Comparison of ENCODE assay signal across 1 cellular context in genomic region chr7:2968616-2969397, GRCh38.
TF ChIP-seq lines count a peak whose summit lies in the region.

No MANE protein-coding gene starts in this region.

TF ChIP-seq in GM12878, 131 proteins besides CTCF, POLR2A, EP300 and RAD21:
- TF ChIP-seq MLLT1 (IDR thresholded peaks at IDR 0.05): no peak
- TF ChIP-seq ZNF24 (IDR thresholded peaks at IDR 0.05): peak; percentile 91
- TF ChIP-seq BCL3 (IDR thresholded peaks at IDR 0.05; ENCODE audit: borderline replicate concordance, insufficient read depth, low read depth, low read length, poor library complexity, severe bottlenecking): peak; percentile 81
